ENCODE assay signal across 16 cellular contexts in genomic region chr15:40812721-40813425, GRCh38. TPM values are rescaled to one million over a fixed set of nuclear protein-coding genes. Genes with fewer than 3 reads are reported as not detected.
A peak's percentile ranks its signal among the peaks of the same experiment; 100 is the strongest.
DNase-seq lines count a peak whose midpoint lies in the region; TF ChIP-seq lines count a peak whose summit lies in the region.
"Had no signal": no experiment of that assay in that cellular context is flagged by ENCODE, and none has a peak within 500 bp of the region (broad histone marks: within the 10 kb centered on the region; RNA-seq: fewer than 3 reads in every experiment).

No MANE protein-coding gene starts in this region.

- H3F3A ChIP-seq in neural progenitor cell (ENCODE audit: low read depth): no peaks in the 10 kb centered on the region

- no peaks in the 10 kb centered on the region for H3K27me3 ChIP-seq in endodermal cell (ENCODE audit: control insufficient read depth, insufficient read depth, low read length, poor library complexity, severe bottlenecking)
- no peaks in the 10 kb centered on the region for H3K27me3 ChIP-seq in neural progenitor cell
- H3K27me3 ChIP-seq in thyroid gland: no peaks in the 10 kb centered on the region
- no peaks in the 10 kb centered on the region for H3K27me3 ChIP-seq in transverse colon
- H3K27me3 ChIP-seq: BLaER1 had no signal

- no peaks in the 10 kb centered on the region for H3K36me3 ChIP-seq in endodermal cell (ENCODE audit: control insufficient read depth, insufficient read depth, low read length)
- no peaks in the 10 kb centered on the region for H3K36me3 ChIP-seq in neural progenitor cell
- H3K36me3 ChIP-seq in thyroid gland: peaks cover 0 to 7% of the 10 kb centered on the region in 2 donors
- H3K36me3 ChIP-seq in transverse colon: peaks cover 0 to 10% (median 4%) of the 10 kb centered on the region in 4 donors

- no peak overlapping the region for H3K4me3 Mint-ChIP-seq in activated CD4-positive, alpha-beta T cell treated with anti-CD3 and anti-CD28 coated beads, Interleukin-2, amount 10 ng/mL, durations not matched to agents 24 days and 14 days
- H3K4me3 Mint-ChIP-seq in endodermal cell (no peak overlapping the region), neural progenitor cell (no peak overlapping the region)
- H3K4me3 Mint-ChIP-seq: CD8-positive, alpha-beta memory T cell; H9 had no signal

- H3K27ac ChIP-seq in endodermal cell (ENCODE audit: low read depth, low read length): no peak overlapping the region
- H3K27ac ChIP-seq in neural progenitor cell: no peak overlapping the region
- H3K27ac ChIP-seq in thyroid gland: no peak overlapping the region
- H3K27ac ChIP-seq in transverse colon: no peak overlapping the region
- H3K27ac ChIP-seq: BLaER1 had no signal

- intact Hi-C loops in activated CD4-positive, alpha-beta T cell treated with anti-CD3 and anti-CD28 coated beads, Interleukin-2, amount 10 ng/mL, durations not matched to agents 24 days and 14 days (cut with micrococcal nuclease): no loop called here
- intact Hi-C loops in thyroid gland (cut with DNase I): no loop called here
- intact Hi-C loops in transverse colon (cut with DNase I; ENCODE audit: low total_unique reads): no loop called here

- no peak overlapping the region for H3K4me2 ChIP-seq in neural progenitor cell
- H3K4me2 ChIP-seq: BLaER1 had no signal

- no peaks in the 10 kb centered on the region for H3K79me2 ChIP-seq in neural progenitor cell (ENCODE audit: low read depth)

- H3K27me3 Mint-ChIP-seq in activated CD4-positive, alpha-beta T cell treated with anti-CD3 and anti-CD28 coated beads, Interleukin-2, amount 10 ng/mL, durations not matched to agents 24 days and 14 days: no peaks in the 10 kb centered on the region
- H3K27me3 Mint-ChIP-seq in endodermal cell (ENCODE audit: insufficient read depth): no peaks in the 10 kb centered on the region
- H3K27me3 Mint-ChIP-seq in neural progenitor cell (ENCODE audit: insufficient read depth, low read depth): peaks cover 4% of the 10 kb centered on the region
- H3K27me3 Mint-ChIP-seq: CD8-positive, alpha-beta memory T cell had no signal

- no peak for DNase-seq in activated CD4-positive, alpha-beta T cell treated with anti-CD3 and anti-CD28 coated beads, Interleukin-2, amount 10 ng/mL, durations not matched to agents 24 days and 14 days
- no peak for DNase-seq in activated CD4-positive, alpha-beta T cell treated with anti-CD3 and anti-CD28 coated beads, Interleukin-2, amount 50 U/mL, for 48 hours
- DNase-seq in endodermal cell (no peak), neural progenitor cell (ENCODE audit: low spot score) (no peak), thyroid gland (no peak), transverse colon (no peak), mucosa of gallbladder (ENCODE audit: low spot score) (no peak)
- DNase-seq: 8988T; AML-193; Caco-2; CD8-positive, alpha-beta memory T cell; DND-41; GDM1; GOT3; H9 had no signal

- H3K4me1 ChIP-seq in endodermal cell (ENCODE audit: control insufficient read depth, insufficient read depth, low read length) (no peaks in the 10 kb centered on the region), neural progenitor cell (no peaks in the 10 kb centered on the region), thyroid gland (peaks cover 8 to 19% of the 10 kb centered on the region in 2 donors), transverse colon (peaks cover 0 to 12% (median 10%) of the 10 kb centered on the region in 4 donors)

- H2AFZ ChIP-seq in neural progenitor cell (replicated peaks): no peak overlapping the region

- in situ Hi-C loops in transverse colon (cut with MboI; ENCODE audit: low pct_ligation_motif_present in 1 of 4, low pct_unique_long_range_greater_than_20kb in 1 of 4, low sequenced_read_pairs in 3 of 4): no loop called here

- TF ChIP-seq CTCF in endodermal cell (conservative IDR thresholded peaks at IDR 0.05) (no peak), neural progenitor cell (IDR thresholded peaks at IDR 0.05) (no peak), thyroid gland (IDR thresholded peaks at IDR 0.05) (no peak), transverse colon (IDR thresholded peaks at IDR 0.05) (no peak)

- H3K4me3 ChIP-seq in endodermal cell (ENCODE audit: low read length) (no peak overlapping the region), neural progenitor cell (no peak overlapping the region), thyroid gland (replicated peaks in 1 of 3) (no peak overlapping the region), transverse colon (no peak overlapping the region)
- H3K4me3 ChIP-seq: BLaER1 had no signal

- no peak for TF ChIP-seq POLR2A in thyroid gland (IDR thresholded peaks at IDR 0.05)
- TF ChIP-seq POLR2A in transverse colon (IDR thresholded peaks at IDR 0.05): no peak

- H3K4me1 Mint-ChIP-seq in activated CD4-positive, alpha-beta T cell treated with anti-CD3 and anti-CD28 coated beads, Interleukin-2, amount 10 ng/mL, durations not matched to agents 24 days and 14 days: peaks cover 8% of the 10 kb centered on the region
- H3K4me1 Mint-ChIP-seq in endodermal cell: peaks cover 4% of the 10 kb centered on the region
- peaks cover 8% of the 10 kb centered on the region for H3K4me1 Mint-ChIP-seq in neural progenitor cell

- no peaks in the 10 kb centered on the region for H3K9me3 ChIP-seq in endodermal cell (ENCODE audit: control insufficient read depth, low read length)
- no peaks in the 10 kb centered on the region for H3K9me3 ChIP-seq in neural progenitor cell (ENCODE audit: low read depth)
- no peaks in the 10 kb centered on the region for H3K9me3 ChIP-seq in thyroid gland
- no peaks in the 10 kb centered on the region for H3K9me3 ChIP-seq in transverse colon
- H3K9me3 ChIP-seq: BLaER1, Caco-2 had no signal

- WGBS in endodermal cell (ENCODE audit: insufficient coverage in 1 of 2, insufficient read length in 1 of 2), 2 experiments: 96 to 100% methylated on average over 7 to 12 of the region's 12 CpGs
- 88 to 90% methylated on average over 11 of the region's 12 CpGs for WGBS in thyroid gland, 2 donors
- 92% methylated on average over 9 of the region's 12 CpGs; no CpG with 5 or more reads in 1 of the 2 donors for WGBS in transverse colon (ENCODE audit: low coverage in 1 of 2), 2 donors

- no peak overlapping the region for H3K9ac ChIP-seq in endodermal cell (ENCODE audit: extremely low read depth, low read length, poor library complexity, severe bottlenecking)
- no peak overlapping the region for H3K9ac ChIP-seq in neural progenitor cell
- H3K9ac ChIP-seq: BLaER1 had no signal

- peak overlapping the region; percentile 49 for H3K27ac Mint-ChIP-seq in activated CD4-positive, alpha-beta T cell treated with anti-CD3 and anti-CD28 coated beads, Interleukin-2, amount 10 ng/mL, durations not matched to agents 24 days and 14 days
- peak overlapping the region; percentile 58 for H3K27ac Mint-ChIP-seq in endodermal cell
- peak overlapping the region; percentile 29 for H3K27ac Mint-ChIP-seq in neural progenitor cell

- H3K9me3 Mint-ChIP-seq in activated CD4-positive, alpha-beta T cell treated with anti-CD3 and anti-CD28 coated beads, Interleukin-2, amount 10 ng/mL, durations not matched to agents 24 days and 14 days: no peaks in the 10 kb centered on the region
- H3K9me3 Mint-ChIP-seq in endodermal cell: no peaks in the 10 kb centered on the region
- H3K9me3 Mint-ChIP-seq in neural progenitor cell: no peaks in the 10 kb centered on the region
- H3K9me3 Mint-ChIP-seq: CD8-positive, alpha-beta memory T cell; H9 had no signal

- peaks cover 31% of the 10 kb centered on the region for H3K36me3 Mint-ChIP-seq in activated CD4-positive, alpha-beta T cell treated with anti-CD3 and anti-CD28 coated beads, Interleukin-2, amount 10 ng/mL, durations not matched to agents 24 days and 14 days (ENCODE audit: low read depth)
- H3K36me3 Mint-ChIP-seq in endodermal cell (ENCODE audit: low read depth): peaks cover 23% of the 10 kb centered on the region
- H3K36me3 Mint-ChIP-seq in neural progenitor cell: peaks cover 4% of the 10 kb centered on the region

- TF ChIP-seq EP300 in transverse colon (IDR thresholded peaks at IDR 0.05; ENCODE audit: low read depth): no peak

- H4K20me1 ChIP-seq in neural progenitor cell (ENCODE audit: low read depth): no peaks in the 10 kb centered on the region
- H4K20me1 ChIP-seq: BLaER1 had no signal

RNA-seq across cellular contexts. Expression of gene DNAJC17, which starts 5.6 kb away (rescaled TPM):
- total RNA-seq in activated CD4-positive, alpha-beta T cell treated with anti-CD3 and anti-CD28 coated beads, Interleukin-2, amount 10 ng/mL, durations not matched to agents 24 days and 14 days: 53.8 and 54.3 TPM in 2 replicates
- 10 to 100 TPM; 34.0 to 41.0 TPM for total RNA-seq in endodermal cell
- polyA plus RNA-seq in endodermal cell (2013, experiment 1 of 2): 49.7 TPM
- polyA plus RNA-seq in endodermal cell (2013, experiment 2 of 2): 41.3 TPM
- 23.3 and 49.3 TPM in 2 replicates for total RNA-seq in neural progenitor cell (ENCODE audit: low replicate concordance)
- total RNA-seq in thyroid gland: 10 to 100 TPM; 21.6 to 51.9 (median 45.8) TPM
- 10 to 100 TPM in 3 of 4 donors, 1 to 10 TPM in 1; 6.0 to 56.9 (median 22.3) TPM for total RNA-seq in transverse colon
- total RNA-seq in mucosa of gallbladder: 41.2 TPM

RNA-seq across cellular contexts. Expression of gene ZFYVE19, which starts 6.0 kb away (rescaled TPM):
- 35.6 and 37.6 TPM in 2 replicates for total RNA-seq in activated CD4-positive, alpha-beta T cell treated with anti-CD3 and anti-CD28 coated beads, Interleukin-2, amount 10 ng/mL, durations not matched to agents 24 days and 14 days
- 10 to 100 TPM; 15.6 to 15.9 TPM for total RNA-seq in endodermal cell
- polyA plus RNA-seq in endodermal cell (2013, experiment 1 of 2): 15.9 TPM
- 15.6 TPM for polyA plus RNA-seq in endodermal cell (2013, experiment 2 of 2)
- 19.3 and 20.2 TPM in 2 replicates for total RNA-seq in neural progenitor cell (ENCODE audit: low replicate concordance)
- total RNA-seq in thyroid gland: 10 to 100 TPM; 21.7 to 37.8 (median 22.3) TPM
- 10 to 100 TPM; 61.2 to 91.6 (median 69.9) TPM for total RNA-seq in transverse colon
- 45.5 TPM for total RNA-seq in mucosa of gallbladder

RNA-seq across cellular contexts. Expression of gene PPP1R14D, which starts 15.6 kb away (rescaled TPM):
- not detected in 2 replicates for total RNA-seq in activated CD4-positive, alpha-beta T cell treated with anti-CD3 and anti-CD28 coated beads, Interleukin-2, amount 10 ng/mL, durations not matched to agents 24 days and 14 days
- total RNA-seq in endodermal cell: not detected
- not detected for polyA plus RNA-seq in endodermal cell (2013, experiment 1 of 2)
- polyA plus RNA-seq in endodermal cell (2013, experiment 2 of 2): not detected
- not detected in 2 replicates for total RNA-seq in neural progenitor cell (ENCODE audit: low replicate concordance)
- not detected for total RNA-seq in thyroid gland
- 100 to 1,000 TPM in 3 of 4 donors, 10 to 100 TPM in 1; 19.5 to 256 (median 144) TPM for total RNA-seq in transverse colon
- total RNA-seq in mucosa of gallbladder: 23.4 TPM
- total RNA-seq: CD8-positive, alpha-beta memory T cell; H9 had no signal
- polyA plus RNA-seq: CD8-positive, alpha-beta memory T cell had no signal

RNA-seq across cellular contexts. Expression of gene SPINT1, which starts 31.0 kb away (rescaled TPM):
- total RNA-seq in activated CD4-positive, alpha-beta T cell treated with anti-CD3 and anti-CD28 coated beads, Interleukin-2, amount 10 ng/mL, durations not matched to agents 24 days and 14 days: 11.3 and 12.9 TPM in 2 replicates
- total RNA-seq in endodermal cell (100 to 1,000 TPM; 129 to 141 TPM), neural progenitor cell (ENCODE audit: low replicate concordance) (12.0 and 13.7 TPM in 2 replicates), thyroid gland (100 to 1,000 TPM in 2 of 4 donors, 10 to 100 TPM in 2; 84.3 to 143 (median 113) TPM), transverse colon (100 to 1,000 TPM; 285 to 729 (median 580) TPM), mucosa of gallbladder (232 TPM)
- 20.7 TPM for polyA plus RNA-seq in endodermal cell (2013, experiment 1 of 2)
- polyA plus RNA-seq in endodermal cell (2013, experiment 2 of 2): 13.5 TPM

RNA-seq across cellular contexts. Expression of gene C15orf62, which starts 43.1 kb away (rescaled TPM):
- total RNA-seq in activated CD4-positive, alpha-beta T cell treated with anti-CD3 and anti-CD28 coated beads, Interleukin-2, amount 10 ng/mL, durations not matched to agents 24 days and 14 days: 0.43 and 0.51 TPM in 2 replicates
- total RNA-seq in endodermal cell: under 1 TPM; 0.46 to 0.57 TPM
- 0.21 TPM for polyA plus RNA-seq in endodermal cell (2013, experiment 1 of 2)
- 0.33 TPM for polyA plus RNA-seq in endodermal cell (2013, experiment 2 of 2)
- total RNA-seq in neural progenitor cell (ENCODE audit: low replicate concordance): not detected in 2 replicates
- under 1 TPM in 3 of 4 donors, not detected in 1; 0.13 to 0.79 (median 0.22) TPM for total RNA-seq in thyroid gland
- total RNA-seq in transverse colon: under 1 TPM in 2 of 4 donors, not detected in 2; 0.14 to 0.32 TPM
- total RNA-seq in mucosa of gallbladder: 1.4 TPM

Comparison
In these comparisons a context has a peak if more than half of its experiments do, and no peak if none do; other contexts are left out.
1. RNA of gene PPP1R14D, which starts 15.6 kb away (total RNA-seq): 19.5 to 256 TPM in transverse colon and 23.4 TPM in mucosa of gallbladder (single experiment); not detected in thyroid gland, not detected in activated CD4-positive, alpha-beta T cell treated with anti-CD3 and anti-CD28 coated beads, Interleukin-2, amount 10 ng/mL, durations not matched to agents 24 days and 14 days, not detected in endodermal cell and not detected in neural progenitor cell; every median in the first group is over 10 times any median in the second.
2. Peak in every context shown above with its lines, with median percentiles within 50 percentile points of each other: H3K27ac Mint-ChIP-seq.